Comparison of ENCODE assay signal across 8 cellular contexts in genomic region chr6:73653571-73654424, GRCh38. TPM values are rescaled to one million over a fixed set of nuclear protein-coding genes. Genes with fewer than 3 reads are reported as not detected.
A peak's percentile ranks its signal among the peaks of the same experiment; 100 is the strongest.
DNase-seq lines count a peak whose midpoint lies in the region; ATAC-seq and TF ChIP-seq lines count a peak whose summit lies in the region.

A gene with protein sequence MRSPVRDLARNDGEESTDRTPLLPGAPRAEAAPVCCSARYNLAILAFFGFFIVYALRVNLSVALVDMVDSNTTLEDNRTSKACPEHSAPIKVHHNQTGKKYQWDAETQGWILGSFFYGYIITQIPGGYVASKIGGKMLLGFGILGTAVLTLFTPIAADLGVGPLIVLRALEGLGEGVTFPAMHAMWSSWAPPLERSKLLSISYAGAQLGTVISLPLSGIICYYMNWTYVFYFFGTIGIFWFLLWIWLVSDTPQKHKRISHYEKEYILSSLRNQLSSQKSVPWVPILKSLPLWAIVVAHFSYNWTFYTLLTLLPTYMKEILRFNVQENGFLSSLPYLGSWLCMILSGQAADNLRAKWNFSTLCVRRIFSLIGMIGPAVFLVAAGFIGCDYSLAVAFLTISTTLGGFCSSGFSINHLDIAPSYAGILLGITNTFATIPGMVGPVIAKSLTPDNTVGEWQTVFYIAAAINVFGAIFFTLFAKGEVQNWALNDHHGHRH (minus strand): TSS chr6:73653992. CDS start chr6:73653886, 106 bp downstream.

- H3K36me3 ChIP-seq in breast epithelium (no peaks in the 10 kb centered on the region), skeletal muscle tissue (ENCODE audit: control insufficient read depth in 3 of 3, insufficient read depth in 3 of 3, low read length in 3 of 3) (peaks cover 0 to 7% (median 2%) of the 10 kb centered on the region in 3 donors)

- no peaks in the 10 kb centered on the region for H3K27me3 ChIP-seq in breast epithelium
- no peaks in the 10 kb centered on the region for H3K27me3 ChIP-seq in skeletal muscle tissue (ENCODE audit: control insufficient read depth in 3 of 3, insufficient read depth in 3 of 3, low read length in 3 of 3)

- H3K4me3 ChIP-seq in breast epithelium (peak within 1 kb of the TSS; percentile 83 to 100 (median 90)), iPS-18c (ENCODE audit: insufficient read depth, low read depth, low read length) (peak within 1 kb of the TSS; percentile 84), skeletal muscle tissue (ENCODE audit: low read length in 3 of 3) (peak within 1 kb of the TSS; percentile 81 to 98 (median 94))

- H3K27ac ChIP-seq in VCaP = peak within 1 kb of the TSS; percentile 87
- peak within 1 kb of the TSS; percentile 94 to 97 for H3K27ac ChIP-seq in breast epithelium
- H3K27ac ChIP-seq in skeletal muscle tissue (ENCODE audit: low read depth, low read length) = peak within 1 kb of the TSS; percentile 99

- peak within 1 kb of the TSS; percentile 89 to 99 (median 97) for H3K9ac ChIP-seq in skeletal muscle tissue (ENCODE audit: low read depth in 1 of 3, low read length in 3 of 3)

- no peaks in the 10 kb centered on the region for H3K9me3 ChIP-seq in breast epithelium
- no peaks in the 10 kb centered on the region for H3K9me3 ChIP-seq in iPS-18c (ENCODE audit: control insufficient read depth, insufficient read depth, low read length)
- no peaks in the 10 kb centered on the region for H3K9me3 ChIP-seq in skeletal muscle tissue (ENCODE audit: control insufficient read depth in 3 of 3, low read length in 3 of 3)

- TF ChIP-seq CTCF in VCaP (conservative IDR thresholded peaks at IDR 0.05) = no peak
- no peak for TF ChIP-seq CTCF in breast epithelium (IDR thresholded peaks at IDR 0.05)

- DNase-seq in ACHN (peak; percentile 93), NCI-H2171 treated with DMSO at 0.1 percent for 48 hours (lab: John Stamatoyannopoulos, UW) (peak; percentile 92), breast epithelium (ENCODE audit: low spot score in 2 of 2) (peak; percentile 93)

- ATAC-seq in GM18870 (IDR thresholded peaks at IDR 0.05; ENCODE audit: unreplicated experiment) (peak; percentile 74), HG03108 (IDR thresholded peaks at IDR 0.05; ENCODE audit: unreplicated experiment) (peak; percentile 85)

- in situ Hi-C loops in ACHN (cut with HindIII; ENCODE audit: low pct_ligation_motif_present, low pct_unique_long_range_greater_than_20kb, low sequenced_read_pairs) = no loop called here

- intact Hi-C loops in breast epithelium (cut with DNase I; ENCODE audit: low total_unique reads) = no loop called here

- no peak for TF ChIP-seq POLR2A in breast epithelium (IDR thresholded peaks at IDR 0.05)

- no peaks in the 10 kb centered on the region for H3K4me1 ChIP-seq in breast epithelium
- peaks cover 0 to 11% (median 7%) of the 10 kb centered on the region in 3 donors for H3K4me1 ChIP-seq in skeletal muscle tissue (ENCODE audit: control insufficient read depth in 3 of 3, insufficient read depth in 3 of 3, low read length in 3 of 3)

RNA-seq across cellular contexts. Expression of the gene that starts here (rescaled TPM):
- total RNA-seq in breast epithelium = 10 to 100 TPM; 28.8 to 35.1 (median 35.0) TPM
- total RNA-seq in skeletal muscle tissue = 20.9 TPM

Comparison
In these comparisons a context has a peak if more than half of its experiments do, and no peak if none do; other contexts are left out.
1. Peak in every context shown above with its lines: DNase-seq, ATAC-seq, H3K4me3 ChIP-seq and H3K27ac ChIP-seq.